ENCODE assay signal across 8 cellular contexts in genomic region chr7:17298102-17298839, GRCh38. TPM values are rescaled to one million over a fixed set of nuclear protein-coding genes. Genes with fewer than 3 reads are reported as not detected.
DNase-seq lines count a peak whose midpoint lies in the region; ATAC-seq and TF ChIP-seq lines count a peak whose summit lies in the region.

AHR (plus strand) TSS chr7:17298652; CDS start chr7:17299265, 613 bp downstream.

- peak within 1 kb of the TSS; percentile 84 for H3K14ac ChIP-seq in IMR-90 (replicated peaks; ENCODE audit: low read depth, low read length)

- no peaks in the 10 kb centered on the region for H3K9me1 ChIP-seq in IMR-90 (ENCODE audit: insufficient read depth, low read length)

- H3K4me2 ChIP-seq in IMR-90 (ENCODE audit: low read depth, low read length): peak within 1 kb of the TSS; percentile 90

- H2BK20ac ChIP-seq in IMR-90 (ENCODE audit: low read depth, low read length): peak within 1 kb of the TSS; percentile 81; the same call in 1 of the 2 replicates

- peaks cover 2% of the 10 kb centered on the region; the same call in 1 of the 2 replicates for H3K4me1 ChIP-seq in IMR-90 (ENCODE audit: control insufficient read depth, insufficient read depth, low read length)
- H3K4me1 ChIP-seq in stomach smooth muscle (ENCODE audit: control insufficient read depth, insufficient read depth, low read length): no peaks in the 10 kb centered on the region

- peak within 1 kb of the TSS; percentile 91 to 98 for H4K8ac ChIP-seq in IMR-90 (ENCODE audit: low read depth in 2 of 2, low read length in 2 of 2)

- CTCF ChIA-PET in IMR-90 (lab: Yijun Ruan, JAX): no interaction called here

- H4K5ac ChIP-seq in IMR-90 (ENCODE audit: low read depth, low read length): peak within 1 kb of the TSS; percentile 97; the same call in 1 of the 2 replicates

- H3K56ac ChIP-seq in IMR-90 (ENCODE audit: extremely low read depth, insufficient read depth, low read length): peak within 1 kb of the TSS; percentile 64

- no peaks in the 10 kb centered on the region for H3K36me3 ChIP-seq in IMR-90 (ENCODE audit: control insufficient read depth, insufficient read depth, low read length)
- H3K36me3 ChIP-seq in stomach smooth muscle (ENCODE audit: control insufficient read depth in 2 of 2, insufficient read depth in 2 of 2, low read length in 2 of 2): no peaks in the 10 kb centered on the region

- H3K27me3 ChIP-seq in IMR-90 (ENCODE audit: control insufficient read depth, insufficient read depth, low read length): no peaks in the 10 kb centered on the region
- H3K27me3 ChIP-seq in stomach smooth muscle (ENCODE audit: control insufficient read depth in 1 of 2, insufficient read depth in 2 of 2, low read length in 2 of 2): no peaks in the 10 kb centered on the region

- peaks cover 0 to 17% of the 10 kb centered on the region in 2 experiments; a peak in 2 of 4 replicates for H3K79me1 ChIP-seq in IMR-90 (ENCODE audit: low read depth in 1 of 2, low read length in 2 of 2)

- peaks cover 24% of the 10 kb centered on the region for H3K4me1 Mint-ChIP-seq in neural crest cell

- 4% methylated on average over 21 of the region's 46 CpGs; no CpG with 5 or more reads in 1 of the 2 experiments for WGBS in IMR-90 (ENCODE audit: extremely low coverage in 2 of 2, insufficient read length in 1 of 2), 2 experiments

- peak within 1 kb of the TSS; percentile 97 for H2AK9ac ChIP-seq in IMR-90 (replicated peaks; ENCODE audit: low read depth, low read length, poor library complexity)

- peak within 1 kb of the TSS; percentile 62; the same call in 1 of the 2 replicates for H2AK5ac ChIP-seq in IMR-90 (ENCODE audit: low read depth, low read length)

- DNase-seq in DMS153 (lab: John Stamatoyannopoulos, UW) (peak; percentile 81), IMR-90 (peak; percentile 95), SHP77 (lab: John Stamatoyannopoulos, UW) (peak; percentile 83 to 93), activated gamma-delta T cell (lab: John Stamatoyannopoulos, UW) (peak; percentile 73), fibroblast of villous mesenchyme (ENCODE audit: low read depth) (peak; percentile 96), neural crest cell (ENCODE audit: low read depth, low spot score) (peak; percentile 46)

- peak; percentile 52 for ATAC-seq in GM21526 (IDR thresholded peaks at IDR 0.05; ENCODE audit: low FRiP score, unreplicated experiment)
- ATAC-seq in IMR-90 (ENCODE audit: low read depth): peak; percentile 90

- peak within 1 kb of the TSS; percentile 77 for H3K27ac ChIP-seq in IMR-90 (ENCODE audit: insufficient read depth, low read length)
- H3K27ac ChIP-seq in stomach smooth muscle (ENCODE audit: low read length): peak within 1 kb of the TSS; percentile 46

- H3K27ac Mint-ChIP-seq in neural crest cell (ENCODE audit: unreplicated experiment): no peak within 1 kb of the TSS

- H3K9me3 ChIP-seq in IMR-90 (ENCODE audit: control insufficient read depth, insufficient read depth, low read length) (no peaks in the 10 kb centered on the region), stomach smooth muscle (ENCODE audit: control insufficient read depth in 2 of 2, low read length in 2 of 2) (no peaks in the 10 kb centered on the region)

- H3K4me3 ChIP-seq in IMR-90 (ENCODE audit: insufficient read depth, low read depth, low read length): peak within 1 kb of the TSS; percentile 98
- peak within 1 kb of the TSS; percentile 90 for H3K4me3 ChIP-seq in fibroblast of villous mesenchyme (ENCODE audit: low read depth, low read length)
- peak within 1 kb of the TSS; percentile 69 to 84 for H3K4me3 ChIP-seq in stomach smooth muscle (ENCODE audit: low read length in 2 of 2)

- H2AFZ ChIP-seq in IMR-90 (replicated peaks; ENCODE audit: low read length, poor library complexity): peak within 1 kb of the TSS; percentile 96

- intact Hi-C loops in IMR-90 (cut with micrococcal nuclease): loop anchor here (1.0 to 5.0 kb wide), 5 partner anchors 21 to 349 kb away; no protein-coding TSS in a partner anchor

- peak within 1 kb of the TSS; percentile 73 for H3K9ac ChIP-seq in IMR-90 (ENCODE audit: low read depth, low read length)
- peak within 1 kb of the TSS; percentile 55 to 77 for H3K9ac ChIP-seq in stomach smooth muscle (ENCODE audit: low read length in 2 of 2)

- peaks cover 44% of the 10 kb centered on the region for H3K27me3 Mint-ChIP-seq in neural crest cell (ENCODE audit: low read depth)

- peak within 1 kb of the TSS; percentile 75 for H2BK5ac ChIP-seq in IMR-90 (ENCODE audit: low read depth, low read length, poor library complexity, severe bottlenecking)

- H3K18ac ChIP-seq in IMR-90 (ENCODE audit: low read depth, low read length): peak within 1 kb of the TSS; percentile 90

- POLR2A ChIA-PET in IMR-90 (lab: Charles Lee; ENCODE audit: unreplicated experiment): interaction anchor here (0.6 to 0.9 kb wide), 2 partner anchors 21 to 23 kb away, joined by 5 read pairs; no protein-coding TSS in a partner anchor

- H3K4ac ChIP-seq in IMR-90 (ENCODE audit: low read depth, low read length): peak within 1 kb of the TSS; percentile 76

- H3K9me3 Mint-ChIP-seq in neural crest cell: peaks cover 7% of the 10 kb centered on the region

- H2BK120ac ChIP-seq in IMR-90 (ENCODE audit: low read depth, low read length): peak within 1 kb of the TSS; percentile 70

- H3K23ac ChIP-seq in IMR-90 (ENCODE audit: low read depth, low read length): peak within 1 kb of the TSS; percentile 88

- H3K36me3 Mint-ChIP-seq in neural crest cell (ENCODE audit: low read depth): peaks cover 7% of the 10 kb centered on the region

- BruUV-seq in IMR-90 (replicated peaks; lab: Mats Ljungman, UMichigan): no TSS peak

- peak; percentile 84 for TF ChIP-seq POLR2A in IMR-90 (IDR thresholded peaks at IDR 0.05; ENCODE audit: low read depth, low read length)

- H3K4me3 Mint-ChIP-seq in neural crest cell: peak within 1 kb of the TSS; percentile 91

- peak within 1 kb of the TSS; percentile 74 for H4K91ac ChIP-seq in IMR-90 (ENCODE audit: insufficient read depth, low read depth, low read length)

- H4K20me1 ChIP-seq in IMR-90 (ENCODE audit: insufficient read depth, low read length): peaks cover 4% of the 10 kb centered on the region; the same call in 1 of the 2 replicates

- in situ Hi-C loops in IMR-90 (cut with MboI; ENCODE audit: low sequenced_read_pairs): no loop called here

- H2BK15ac ChIP-seq in IMR-90 (ENCODE audit: low read depth, low read length): peak within 1 kb of the TSS; percentile 83; the same call in 2 of the 3 replicates

- TF ChIP-seq CTCF in IMR-90 (conservative IDR thresholded peaks at IDR 0.05; ENCODE audit: low read depth, low read length) (no peak), fibroblast of villous mesenchyme (IDR thresholded peaks at IDR 0.05; ENCODE audit: insufficient read depth, low read depth, low read length) (no peak), neural crest cell (conservative IDR thresholded peaks at IDR 0.05) (no peak)

- dilution Hi-C loops in IMR-90 (cut with HindIII; ENCODE audit: low sequenced_read_pairs, unreplicated experiment): no loop called here

- TF ChIP-seq RAD21 in IMR-90 (IDR thresholded peaks at IDR 0.05; ENCODE audit: low read length): no peak; the same call in 1 of the 2 replicates

TF ChIP-seq in IMR-90, 13 proteins besides CTCF, POLR2A, EP300 and RAD21:
- TF ChIP-seq FOS (IDR thresholded peaks at IDR 0.05; ENCODE audit: low read depth, low read length) (no peak), MAFK (IDR thresholded peaks at IDR 0.05; ENCODE audit: low read depth, low read length) (no peak), MAZ (IDR thresholded peaks at IDR 0.05; ENCODE audit: borderline replicate concordance, low read depth, low read length) (peak; percentile 91; the same call in 1 of the 2 replicates), BHLHE40 (IDR thresholded peaks at IDR 0.05; ENCODE audit: low read depth, low read length) (peak; percentile 82), CEBPB (IDR thresholded peaks at IDR 0.05; ENCODE audit: low read depth, low read length) (no peak)
- TF ChIP-seq, protein P1, sequence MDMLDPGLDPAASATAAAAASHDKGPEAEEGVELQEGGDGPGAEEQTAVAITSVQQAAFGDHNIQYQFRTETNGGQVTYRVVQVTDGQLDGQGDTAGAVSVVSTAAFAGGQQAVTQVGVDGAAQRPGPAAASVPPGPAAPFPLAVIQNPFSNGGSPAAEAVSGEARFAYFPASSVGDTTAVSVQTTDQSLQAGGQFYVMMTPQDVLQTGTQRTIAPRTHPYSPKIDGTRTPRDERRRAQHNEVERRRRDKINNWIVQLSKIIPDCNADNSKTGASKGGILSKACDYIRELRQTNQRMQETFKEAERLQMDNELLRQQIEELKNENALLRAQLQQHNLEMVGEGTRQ (IDR thresholded peaks at IDR 0.05; ENCODE audit: low read depth, low read length): peak; percentile 82

RNA-seq across cellular contexts. Expression of gene AHR, which starts in this region (rescaled TPM):
- total RNA-seq in IMR-90 (2012; rRNA removed) (55.2 and 67.2 TPM in 2 replicates), fibroblast of villous mesenchyme (28.7 and 35.4 TPM in 2 replicates), neural crest cell (12.1 and 13.0 TPM in 2 replicates)
- 6.5 and 6.9 TPM in 2 replicates for polyA plus RNA-seq in IMR-90 (2012; rRNA removed)
- polyA plus RNA-seq in IMR-90 (2012; cell fraction: cytosol; rRNA removed): 1.9 TPM in 2 replicates
- 2.3 and 12.8 TPM in 2 replicates for polyA plus RNA-seq in IMR-90 (2012; cell fraction: nucleus; rRNA removed; ENCODE audit: low replicate concordance)

Comparison
In these comparisons a context has a peak if more than half of its experiments do, and no peak if none do; other contexts are left out.
1. Peak in every context shown above with its lines: DNase-seq, ATAC-seq, H3K4me3 ChIP-seq and H3K27ac ChIP-seq.
2. DNase-seq: peak in every context shown above with its lines; median percentile 96 in fibroblast of villous mesenchyme; 95 in IMR-90; 88 in SHP77; 81 in DMS153; 73 in activated gamma-delta T cell; 46 in neural crest cell.